8 cellular contexts compared by ENCODE assay signal in the genomic region with DNA sequence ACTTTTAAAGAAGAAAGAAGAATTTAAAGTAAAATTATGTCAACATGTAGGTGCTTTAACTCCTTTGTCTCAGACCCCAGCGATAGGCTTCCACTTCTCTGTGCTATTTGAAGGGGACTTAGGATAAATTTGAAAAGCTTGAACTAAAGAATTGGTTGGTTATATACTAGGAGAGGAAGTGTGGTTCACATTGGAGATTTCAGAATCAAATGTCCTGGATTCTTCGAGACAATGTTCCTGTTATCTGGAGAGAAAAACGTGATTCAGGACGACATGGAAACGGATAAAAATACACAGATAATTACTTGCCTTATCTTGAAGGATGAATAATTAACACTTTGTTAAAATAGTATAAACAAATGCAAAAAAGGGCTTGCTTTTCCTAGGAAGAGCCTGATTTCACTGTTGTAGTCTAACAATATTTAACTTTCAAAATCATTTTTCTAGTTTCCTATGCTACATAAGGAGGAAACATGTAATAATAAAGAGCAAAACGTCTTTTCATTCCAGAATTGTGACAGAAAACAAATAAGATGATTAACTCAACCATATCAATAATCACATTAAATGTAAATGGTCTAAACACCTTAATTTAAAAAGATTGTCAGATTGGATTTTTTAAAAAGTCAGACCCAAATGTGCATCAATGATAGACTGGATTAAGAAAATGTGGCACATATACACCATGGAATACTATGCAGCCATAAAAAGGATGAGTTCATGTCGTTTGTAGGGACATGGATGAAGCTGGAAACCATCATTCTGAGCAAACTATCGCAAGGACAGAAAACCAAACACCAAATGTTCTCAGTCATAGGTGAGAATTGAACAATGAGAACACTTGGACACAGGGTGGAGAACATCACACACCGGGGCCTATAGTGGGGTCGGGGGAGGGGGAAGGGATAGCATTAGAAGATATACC. TPM values are rescaled to one million over a fixed set of nuclear protein-coding genes. Genes with fewer than 3 reads are reported as not detected.
DNase-seq lines count a peak whose midpoint lies in the region; ATAC-seq and TF ChIP-seq lines count a peak whose summit lies in the region.

No MANE protein-coding gene starts in this region.

- H3K27ac ChIP-seq in HEK293 (ENCODE audit: extremely low read depth, low read depth, low read length) (peak overlapping the region; percentile 87), right cardiac atrium (ENCODE audit: low read length) (no peak overlapping the region), smooth muscle cell (ENCODE audit: low read depth) (peak overlapping the region; percentile 79)

- ATAC-seq in WTC11 (no peak), right cardiac atrium (no peak), HG03457 (IDR thresholded peaks at IDR 0.05; ENCODE audit: unreplicated experiment) (no peak)

- H3K36me3 Mint-ChIP-seq in WTC11 = peaks cover 7% of the 10 kb centered on the region; the same call in 1 of the 2 replicates

- H3F3A ChIP-seq in smooth muscle cell (ENCODE audit: low read depth) = no peaks in the 10 kb centered on the region

- H4K20me1 ChIP-seq in smooth muscle cell (ENCODE audit: low read depth) = no peaks in the 10 kb centered on the region

- peak overlapping the region; percentile 99 for H2AFZ ChIP-seq in smooth muscle cell (ENCODE audit: low read depth)

- H3K27ac Mint-ChIP-seq in WTC11 = peak overlapping the region; percentile 98

- POLR2A ChIA-PET in HEK293 (lab: Yijun Ruan, JAX) (interaction anchor here (0.6 to 2.3 kb wide), 23 partner anchors 12 to 765 kb away, joined by 3 to 23 read pairs (median 4); a partner anchor contains a TSS), WTC11 (lab: Charles Lee) (interaction anchor here (0.5 to 1.7 kb wide), 3 partner anchors 33 to 121 kb away, joined by 4 to 5 read pairs (median 5); a partner anchor contains a TSS)

- peak overlapping the region; percentile 98 for H3K4me2 ChIP-seq in smooth muscle cell

- H3K4me1 ChIP-seq in HEK293 (ENCODE audit: control insufficient read depth, insufficient read depth, low read length) (peaks cover 16% of the 10 kb centered on the region), right cardiac atrium (ENCODE audit: control insufficient read depth, insufficient read depth, low read length) (peaks cover 2% of the 10 kb centered on the region), smooth muscle cell (ENCODE audit: low read depth) (peaks cover 7% of the 10 kb centered on the region)

- peaks cover 9% of the 10 kb centered on the region for H3K9me3 Mint-ChIP-seq in WTC11

- H3K4me1 Mint-ChIP-seq in WTC11 = peaks cover 15% of the 10 kb centered on the region

- H3K27me3 ChIP-seq in right cardiac atrium (ENCODE audit: control insufficient read depth, insufficient read depth) = no peaks in the 10 kb centered on the region
- H3K27me3 ChIP-seq in smooth muscle cell (ENCODE audit: low read depth) = no peaks in the 10 kb centered on the region

- in situ Hi-C loops in KBM-7 (cut with MboI; ENCODE audit: low pct_unique_long_range_greater_than_20kb, low sequenced_read_pairs) = no loop called here

- H3K9me3 ChIP-seq in HEK293 (ENCODE audit: control insufficient read depth, insufficient read depth, low read depth, low read length) (peaks cover 4% of the 10 kb centered on the region; the same call in 1 of the 2 replicates), right cardiac atrium (ENCODE audit: control insufficient read depth, low read length) (no peaks in the 10 kb centered on the region), smooth muscle cell (replicated peaks; ENCODE audit: low read depth) (no peaks in the 10 kb centered on the region)

- CTCF ChIA-PET in HEK293 (lab: Yijun Ruan, JAX) (interaction anchor here (0.6 to 2.1 kb wide), 6 partner anchors 26 to 590 kb away, joined by 3 to 10 read pairs (median 4); no protein-coding TSS in a partner anchor), WTC11 (lab: Charles Lee) (interaction anchor here (0.9 to 1.6 kb wide), 5 partner anchors 74 to 210 kb away, joined by 3 to 6 read pairs (median 4); a partner anchor contains a TSS)

- peaks cover 37% of the 10 kb centered on the region for H3K79me2 ChIP-seq in smooth muscle cell (ENCODE audit: low read depth)

- peaks cover 6 to 17% of the 10 kb centered on the region in 2 experiments for H3K36me3 ChIP-seq in HEK293 (ENCODE audit: control insufficient read depth in 2 of 2, insufficient read depth in 1 of 2, low read length in 2 of 2)
- no peaks in the 10 kb centered on the region for H3K36me3 ChIP-seq in smooth muscle cell (ENCODE audit: low read depth)

- no peak for DNase-seq in WTC11 (ENCODE audit: low spot score)
- DNase-seq in right cardiac atrium = no peak
- DNase-seq in smooth muscle cell (lab: John Stamatoyannopoulos, UW; ENCODE audit: unreplicated experiment) = no peak
- no peak for DNase-seq in activated gamma-delta T cell (lab: John Stamatoyannopoulos, UW)
- DNase-seq in KBM-7 = no peak
- DNase-seq in LoVo (ENCODE audit: low spot score) = no peak

- peaks cover 3% of the 10 kb centered on the region; the same call in 1 of the 2 replicates for H3K27me3 Mint-ChIP-seq in WTC11 (ENCODE audit: low read depth)

- WGBS in right cardiac atrium = 43% methylated on average over 10 of the region's 10 CpGs
- 54% methylated on average over 10 of the region's 10 CpGs for WGBS in smooth muscle cell (ENCODE audit: low lambda C conversion rate)

- H3K9ac ChIP-seq in smooth muscle cell (ENCODE audit: low read depth) = peak overlapping the region; percentile 90

- TF ChIP-seq CTCF in HEK293 (tag by site-specific recombination; IDR thresholded peaks at IDR 0.05) (no peak), WTC11 (IDR thresholded peaks at IDR 0.05) (no peak), smooth muscle cell (IDR thresholded peaks at IDR 0.05; ENCODE audit: borderline replicate concordance, insufficient read depth, poor library complexity, severe bottlenecking) (no peak)

- H3K4me3 ChIP-seq in HEK293 (ENCODE audit: low read depth, low read length) (peak overlapping the region; percentile 51), right cardiac atrium (ENCODE audit: low read length) (peak overlapping the region; percentile 70), smooth muscle cell (peak overlapping the region; percentile 84)

- H3K4me3 Mint-ChIP-seq in WTC11 = peak overlapping the region; percentile 100

- intact Hi-C loops in right cardiac atrium (cut with DNase I) = no loop called here

TF ChIP-seq in HEK293, 187 proteins besides CTCF, POLR2A, EP300 and RAD21 (continues in another document):
- TF ChIP-seq, protein P1, sequence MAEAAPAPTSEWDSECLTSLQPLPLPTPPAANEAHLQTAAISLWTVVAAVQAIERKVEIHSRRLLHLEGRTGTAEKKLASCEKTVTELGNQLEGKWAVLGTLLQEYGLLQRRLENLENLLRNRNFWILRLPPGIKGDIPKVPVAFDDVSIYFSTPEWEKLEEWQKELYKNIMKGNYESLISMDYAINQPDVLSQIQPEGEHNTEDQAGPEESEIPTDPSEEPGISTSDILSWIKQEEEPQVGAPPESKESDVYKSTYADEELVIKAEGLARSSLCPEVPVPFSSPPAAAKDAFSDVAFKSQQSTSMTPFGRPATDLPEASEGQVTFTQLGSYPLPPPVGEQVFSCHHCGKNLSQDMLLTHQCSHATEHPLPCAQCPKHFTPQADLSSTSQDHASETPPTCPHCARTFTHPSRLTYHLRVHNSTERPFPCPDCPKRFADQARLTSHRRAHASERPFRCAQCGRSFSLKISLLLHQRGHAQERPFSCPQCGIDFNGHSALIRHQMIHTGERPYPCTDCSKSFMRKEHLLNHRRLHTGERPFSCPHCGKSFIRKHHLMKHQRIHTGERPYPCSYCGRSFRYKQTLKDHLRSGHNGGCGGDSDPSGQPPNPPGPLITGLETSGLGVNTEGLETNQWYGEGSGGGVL (tag by site-specific recombination; IDR thresholded peaks at IDR 0.05) = no peak

TF ChIP-seq in WTC11, 78 proteins besides CTCF, POLR2A, EP300 and RAD21 (continues in another document):
- no peak for TF ChIP-seq NFATC4 (CRISPR knock-in tag; IDR thresholded peaks at IDR 0.05)
- TF ChIP-seq, protein P2, sequence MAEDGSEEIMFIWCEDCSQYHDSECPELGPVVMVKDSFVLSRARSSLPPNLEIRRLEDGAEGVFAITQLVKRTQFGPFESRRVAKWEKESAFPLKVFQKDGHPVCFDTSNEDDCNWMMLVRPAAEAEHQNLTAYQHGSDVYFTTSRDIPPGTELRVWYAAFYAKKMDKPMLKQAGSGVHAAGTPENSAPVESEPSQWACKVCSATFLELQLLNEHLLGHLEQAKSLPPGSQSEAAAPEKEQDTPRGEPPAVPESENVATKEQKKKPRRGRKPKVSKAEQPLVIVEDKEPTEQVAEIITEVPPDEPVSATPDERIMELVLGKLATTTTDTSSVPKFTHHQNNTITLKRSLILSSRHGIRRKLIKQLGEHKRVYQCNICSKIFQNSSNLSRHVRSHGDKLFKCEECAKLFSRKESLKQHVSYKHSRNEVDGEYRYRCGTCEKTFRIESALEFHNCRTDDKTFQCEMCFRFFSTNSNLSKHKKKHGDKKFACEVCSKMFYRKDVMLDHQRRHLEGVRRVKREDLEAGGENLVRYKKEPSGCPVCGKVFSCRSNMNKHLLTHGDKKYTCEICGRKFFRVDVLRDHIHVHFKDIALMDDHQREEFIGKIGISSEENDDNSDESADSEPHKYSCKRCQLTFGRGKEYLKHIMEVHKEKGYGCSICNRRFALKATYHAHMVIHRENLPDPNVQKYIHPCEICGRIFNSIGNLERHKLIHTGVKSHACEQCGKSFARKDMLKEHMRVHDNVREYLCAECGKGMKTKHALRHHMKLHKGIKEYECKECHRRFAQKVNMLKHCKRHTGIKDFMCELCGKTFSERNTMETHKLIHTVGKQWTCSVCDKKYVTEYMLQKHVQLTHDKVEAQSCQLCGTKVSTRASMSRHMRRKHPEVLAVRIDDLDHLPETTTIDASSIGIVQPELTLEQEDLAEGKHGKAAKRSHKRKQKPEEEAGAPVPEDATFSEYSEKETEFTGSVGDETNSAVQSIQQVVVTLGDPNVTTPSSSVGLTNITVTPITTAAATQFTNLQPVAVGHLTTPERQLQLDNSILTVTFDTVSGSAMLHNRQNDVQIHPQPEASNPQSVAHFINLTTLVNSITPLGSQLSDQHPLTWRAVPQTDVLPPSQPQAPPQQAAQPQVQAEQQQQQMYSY (CRISPR knock-in tag; IDR thresholded peaks at IDR 0.05) = no peak

RNA-seq across cellular contexts. Expression of a gene that starts 0.7 kb away (rescaled TPM):
- total RNA-seq in WTC11 (2021) = 14.5 to 20.5 TPM (median 15.9 TPM) in 3 replicates
- total RNA-seq in right cardiac atrium = 10 to 100 TPM; 12.1 to 18.5 (median 13.8) TPM
- 10.2 TPM for polyA plus RNA-seq in right cardiac atrium
- 4.4 and 6.5 TPM in 2 replicates for total RNA-seq in smooth muscle cell
- polyA plus RNA-seq in smooth muscle cell = 5.2 and 6.0 TPM in 2 replicates

RNA-seq across cellular contexts. Expression of a gene that starts 35.4 kb away (rescaled TPM):
- total RNA-seq in WTC11 (2021) (21.1 to 23.7 TPM (median 22.9 TPM) in 3 replicates), right cardiac atrium (10 to 100 TPM; 29.5 to 35.2 (median 30.9) TPM), smooth muscle cell (5.0 and 12.9 TPM in 2 replicates)
- polyA plus RNA-seq in right cardiac atrium (15.3 TPM), smooth muscle cell (1.4 and 1.6 TPM in 2 replicates)
